8 cellular contexts compared by ENCODE assay signal in the genomic region with DNA sequence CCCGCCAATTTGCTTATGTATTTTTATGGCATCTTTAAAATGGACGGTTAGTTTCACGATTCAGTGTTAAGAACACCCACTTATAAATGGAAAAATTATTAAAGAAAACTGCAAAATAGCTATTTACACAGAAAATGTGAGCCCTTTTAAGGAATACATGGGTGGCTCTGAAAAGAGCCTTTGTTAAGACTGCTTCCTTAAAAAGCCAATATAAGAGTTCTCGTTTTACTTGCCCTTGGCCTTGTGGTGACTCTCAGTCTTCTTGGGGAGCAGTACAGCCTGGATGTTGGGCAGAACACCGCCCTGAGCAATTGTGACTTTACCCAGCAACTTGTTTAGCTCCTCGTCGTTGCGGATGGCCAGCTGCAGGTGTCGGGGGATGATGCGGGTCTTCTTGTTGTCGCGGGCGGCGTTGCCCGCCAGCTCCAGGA.
DNase-seq lines count a peak whose midpoint lies in the region; ATAC-seq and TF ChIP-seq lines count a peak whose summit lies in the region.

No MANE protein-coding gene starts in this region.

- H3K27me3 ChIP-seq in DOHH2 (ENCODE audit: control insufficient read depth, low read length) = no peaks in the 10 kb centered on the region
- no peaks in the 10 kb centered on the region for H3K27me3 ChIP-seq in GM23338 (ENCODE audit: insufficient read depth)

- H3K79me2 ChIP-seq in DOHH2 (ENCODE audit: control insufficient read depth, low read length) (peaks cover 6% of the 10 kb centered on the region), GM23338 (replicated peaks; ENCODE audit: insufficient read depth) (peaks cover 29% of the 10 kb centered on the region)

- H3K4me2 ChIP-seq in DOHH2 (ENCODE audit: low read length) = peak overlapping the region; percentile 79
- H3K4me2 ChIP-seq in GM23338 = peak overlapping the region; percentile 80

- H3K9me3 Mint-ChIP-seq in GM23338 = peaks cover 17% of the 10 kb centered on the region; the same call in 1 of the 3 replicates

- peak; percentile 0; the same call in 2 of the 3 replicates for ATAC-seq in GM23338
- ATAC-seq in HG03432 (IDR thresholded peaks at IDR 0.05; ENCODE audit: unreplicated experiment) = no peak

- DNase-seq in GM23338 (ENCODE audit: low spot score) (no peak), NOMO-1 treated with dmso at 0.1 percent for 144 hours (lab: John Stamatoyannopoulos, UW; ENCODE audit: unreplicated experiment) (peak; percentile 59), choroid plexus epithelial cell (ENCODE audit: low read depth) (peak; percentile 38), midbrain (lab: John Stamatoyannopoulos, UW) (peak; percentile 39), GM13977 (ENCODE audit: low spot score) (no peak), SHP77 (lab: John Stamatoyannopoulos, UW) (no peak)

- no peak for TF ChIP-seq CTCF in DOHH2 (IDR thresholded peaks at IDR 0.05; ENCODE audit: low read depth, low read length, poor library complexity, severe bottlenecking)
- TF ChIP-seq CTCF in GM23338 (conservative IDR thresholded peaks at IDR 0.05; ENCODE audit: low read depth in 2 of 2) = no peak
- TF ChIP-seq CTCF in choroid plexus epithelial cell (conservative IDR thresholded peaks at IDR 0.05; ENCODE audit: low read depth, low read length) = no peak
- TF ChIP-seq CTCF in GM13977 (IDR thresholded peaks at IDR 0.05; ENCODE audit: extremely low read depth, insufficient read depth, missing control alignments) = no peak

- H3K27ac Mint-ChIP-seq in GM23338 = peak overlapping the region; percentile 100

- H3K4me1 Mint-ChIP-seq in GM23338 = peaks cover 37% of the 10 kb centered on the region

- peaks cover 30% of the 10 kb centered on the region for H3K36me3 Mint-ChIP-seq in GM23338 (ENCODE audit: low read depth)

- H3F3A ChIP-seq in DOHH2 (ENCODE audit: control insufficient read depth, insufficient read depth) = peaks cover 68% of the 10 kb centered on the region
- H3F3A ChIP-seq in GM23338 (replicated peaks; ENCODE audit: low read depth) = peaks cover 6% of the 10 kb centered on the region; the same call in 1 of the 2 replicates

- H3K4me3 ChIP-seq in DOHH2 (ENCODE audit: low read length) (peak overlapping the region; percentile 94), GM23338 (peak overlapping the region; percentile 80), choroid plexus epithelial cell (ENCODE audit: low read depth, low read length) (peak overlapping the region; percentile 80)

- H4K20me1 ChIP-seq in DOHH2 (ENCODE audit: control insufficient read depth, insufficient read depth, low read depth, low read length) = no peaks in the 10 kb centered on the region
- H4K20me1 ChIP-seq in GM23338 (replicated peaks; ENCODE audit: insufficient read depth) = no peaks in the 10 kb centered on the region

- H3K9me3 ChIP-seq in DOHH2 (ENCODE audit: control insufficient read depth, insufficient read depth, low read length) = no peaks in the 10 kb centered on the region

- H3K27me3 Mint-ChIP-seq in GM23338 (ENCODE audit: insufficient read depth, low read depth, poor library complexity) = peaks cover 43% of the 10 kb centered on the region

- H3K27ac ChIP-seq in DOHH2 (ENCODE audit: low read depth, low read length) = peak overlapping the region; percentile 95
- peak overlapping the region; percentile 99 for H3K27ac ChIP-seq in GM23338 (ENCODE audit: low read depth)

- peak overlapping the region; percentile 99 for H3K4me3 Mint-ChIP-seq in GM23338

- H3K9me2 ChIP-seq in DOHH2 (replicated peaks; ENCODE audit: control insufficient read depth, low read length) (no peaks in the 10 kb centered on the region), GM23338 (ENCODE audit: insufficient read depth) (no peaks in the 10 kb centered on the region)

- peaks cover 28% of the 10 kb centered on the region for H3K36me3 ChIP-seq in DOHH2 (ENCODE audit: control insufficient read depth, low read length)
- H3K36me3 ChIP-seq in GM23338 (ENCODE audit: insufficient read depth) = no peaks in the 10 kb centered on the region

- H2AFZ ChIP-seq in GM23338 = no peak overlapping the region

- in situ Hi-C loops in GM13977 (cut with MboI; ENCODE audit: low pct_unique_long_range_greater_than_20kb, low sequenced_read_pairs, unreplicated experiment) = loop anchor here (5.0 to 10.0 kb wide), 2 partner anchors 76 to 936 kb away; a partner anchor contains a TSS

- H3K4me1 ChIP-seq in DOHH2 (ENCODE audit: control insufficient read depth, low read length) = peaks cover 60% of the 10 kb centered on the region
- H3K4me1 ChIP-seq in GM23338 (ENCODE audit: insufficient read depth) = peaks cover 5% of the 10 kb centered on the region; the same call in 1 of the 2 replicates

TF ChIP-seq in GM23338, 12 proteins besides CTCF, POLR2A, EP300 and RAD21 (continues in another document):
- TF ChIP-seq EZH2 (IDR thresholded peaks at IDR 0.05; ENCODE audit: low read depth, unreplicated experiment) (no peak), ZNF331 (CRISPR knock-in tag; IDR thresholded peaks at IDR 0.05; ENCODE audit: low read depth) (no peak), JUNB (IDR thresholded peaks at IDR 0.05; ENCODE audit: unreplicated experiment) (no peak), STAT1 (IDR thresholded peaks at IDR 0.05; ENCODE audit: unreplicated experiment) (no peak)
- TF ChIP-seq, protein P1, sequence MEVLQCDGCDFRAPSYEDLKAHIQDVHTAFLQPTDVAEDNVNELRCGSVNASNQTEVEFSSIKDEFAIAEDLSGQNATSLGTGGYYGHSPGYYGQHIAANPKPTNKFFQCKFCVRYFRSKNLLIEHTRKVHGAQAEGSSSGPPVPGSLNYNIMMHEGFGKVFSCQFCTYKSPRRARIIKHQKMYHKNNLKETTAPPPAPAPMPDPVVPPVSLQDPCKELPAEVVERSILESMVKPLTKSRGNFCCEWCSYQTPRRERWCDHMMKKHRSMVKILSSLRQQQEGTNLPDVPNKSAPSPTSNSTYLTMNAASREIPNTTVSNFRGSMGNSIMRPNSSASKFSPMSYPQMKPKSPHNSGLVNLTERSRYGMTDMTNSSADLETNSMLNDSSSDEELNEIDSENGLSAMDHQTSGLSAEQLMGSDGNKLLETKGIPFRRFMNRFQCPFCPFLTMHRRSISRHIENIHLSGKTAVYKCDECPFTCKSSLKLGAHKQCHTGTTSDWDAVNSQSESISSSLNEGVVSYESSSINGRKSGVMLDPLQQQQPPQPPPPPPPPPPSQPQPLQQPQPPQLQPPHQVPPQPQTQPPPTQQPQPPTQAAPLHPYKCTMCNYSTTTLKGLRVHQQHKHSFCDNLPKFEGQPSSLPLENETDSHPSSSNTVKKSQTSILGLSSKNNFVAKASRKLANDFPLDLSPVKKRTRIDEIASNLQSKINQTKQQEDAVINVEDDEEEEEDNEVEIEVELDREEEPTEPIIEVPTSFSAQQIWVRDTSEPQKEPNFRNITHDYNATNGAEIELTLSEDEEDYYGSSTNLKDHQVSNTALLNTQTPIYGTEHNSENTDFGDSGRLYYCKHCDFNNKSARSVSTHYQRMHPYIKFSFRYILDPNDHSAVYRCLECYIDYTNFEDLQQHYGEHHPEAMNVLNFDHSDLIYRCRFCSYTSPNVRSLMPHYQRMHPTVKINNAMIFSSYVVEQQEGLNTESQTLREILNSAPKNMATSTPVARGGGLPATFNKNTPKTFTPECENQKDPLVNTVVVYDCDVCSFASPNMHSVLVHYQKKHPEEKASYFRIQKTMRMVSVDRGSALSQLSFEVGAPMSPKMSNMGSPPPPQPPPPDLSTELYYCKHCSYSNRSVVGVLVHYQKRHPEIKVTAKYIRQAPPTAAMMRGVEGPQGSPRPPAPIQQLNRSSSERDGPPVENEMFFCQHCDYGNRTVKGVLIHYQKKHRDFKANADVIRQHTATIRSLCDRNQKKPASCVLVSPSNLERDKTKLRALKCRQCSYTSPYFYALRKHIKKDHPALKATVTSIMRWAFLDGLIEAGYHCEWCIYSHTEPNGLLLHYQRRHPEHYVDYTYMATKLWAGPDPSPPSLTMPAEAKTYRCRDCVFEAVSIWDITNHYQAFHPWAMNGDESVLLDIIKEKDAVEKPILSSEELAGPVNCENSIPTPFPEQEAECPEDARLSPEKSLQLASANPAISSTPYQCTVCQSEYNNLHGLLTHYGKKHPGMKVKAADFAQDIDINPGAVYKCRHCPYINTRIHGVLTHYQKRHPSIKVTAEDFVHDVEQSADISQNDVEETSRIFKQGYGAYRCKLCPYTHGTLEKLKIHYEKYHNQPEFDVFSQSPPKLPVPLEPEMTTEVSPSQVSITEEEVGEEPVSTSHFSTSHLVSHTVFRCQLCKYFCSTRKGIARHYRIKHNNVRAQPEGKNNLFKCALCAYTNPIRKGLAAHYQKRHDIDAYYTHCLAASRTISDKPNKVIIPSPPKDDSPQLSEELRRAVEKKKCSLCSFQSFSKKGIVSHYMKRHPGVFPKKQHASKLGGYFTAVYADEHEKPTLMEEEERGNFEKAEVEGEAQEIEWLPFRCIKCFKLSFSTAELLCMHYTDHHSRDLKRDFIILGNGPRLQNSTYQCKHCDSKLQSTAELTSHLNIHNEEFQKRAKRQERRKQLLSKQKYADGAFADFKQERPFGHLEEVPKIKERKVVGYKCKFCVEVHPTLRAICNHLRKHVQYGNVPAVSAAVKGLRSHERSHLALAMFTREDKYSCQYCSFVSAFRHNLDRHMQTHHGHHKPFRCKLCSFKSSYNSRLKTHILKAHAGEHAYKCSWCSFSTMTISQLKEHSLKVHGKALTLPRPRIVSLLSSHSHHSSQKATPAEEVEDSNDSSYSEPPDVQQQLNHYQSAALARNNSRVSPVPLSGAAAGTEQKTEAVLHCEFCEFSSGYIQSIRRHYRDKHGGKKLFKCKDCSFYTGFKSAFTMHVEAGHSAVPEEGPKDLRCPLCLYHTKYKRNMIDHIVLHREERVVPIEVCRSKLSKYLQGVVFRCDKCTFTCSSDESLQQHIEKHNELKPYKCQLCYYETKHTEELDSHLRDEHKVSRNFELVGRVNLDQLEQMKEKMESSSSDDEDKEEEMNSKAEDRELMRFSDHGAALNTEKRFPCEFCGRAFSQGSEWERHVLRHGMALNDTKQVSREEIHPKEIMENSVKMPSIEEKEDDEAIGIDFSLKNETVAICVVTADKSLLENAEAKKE (CRISPR knock-in tag; IDR thresholded peaks at IDR 0.05) = no peak

Comparison
In these comparisons a context has a peak if more than half of its experiments do, and no peak if none do; other contexts are left out.
1. DNase-seq: peak in NOMO-1 treated with dmso at 0.1 percent for 144 hours (single experiment), choroid plexus epithelial cell (single experiment) and midbrain (single experiment); none in GM23338 (single experiment), GM13977 (single experiment) and SHP77 (0 of 2).
2. Peak in every context shown above with its lines, with median percentiles within 50 percentile points of each other: H3K4me3 ChIP-seq.